In genomic region chr4:187606581-187606980, GRCh38 we compare ENCODE assay signal across 8 cellular contexts.
A peak's percentile ranks its signal among the peaks of the same experiment; 100 is the strongest.
DNase-seq lines count a peak whose midpoint lies in the region; ATAC-seq and TF ChIP-seq lines count a peak whose summit lies in the region.

No MANE protein-coding gene starts in this region.

- no peak overlapping the region for H3K4me3 ChIP-seq in HCT116 (replicated peaks in 1 of 2; ENCODE audit: low read depth in 1 of 2, low read length in 2 of 2)

- no peak overlapping the region for H3K4me2 ChIP-seq in HCT116 (ENCODE audit: low read length)

- POLR2A ChIA-PET in HCT116 (lab: Charles Lee): no interaction called here

- ATAC-seq in HCT116 (peak; percentile 87), HG03175 (IDR thresholded peaks at IDR 0.05; ENCODE audit: unreplicated experiment) (no peak)

- no peak overlapping the region for H3K27ac Mint-ChIP-seq in activated CD4-positive, alpha-beta T cell treated with anti-CD3 and anti-CD28 coated beads, Interleukin-2, amount 10 ng/mL, durations not matched to agents 24 days and 14 days
- H3K27ac Mint-ChIP-seq in mesothelial cell of epicardium: no peak overlapping the region

- DNase-seq in activated CD4-positive, alpha-beta T cell treated with anti-CD3 and anti-CD28 coated beads, Interleukin-2, amount 10 ng/mL, durations not matched to agents 24 days and 14 days: peak; percentile 64
- no peak for DNase-seq in activated CD4-positive, alpha-beta T cell treated with anti-CD3 and anti-CD28 coated beads, Interleukin-2, amount 50 U/mL, for 4 hours
- DNase-seq in HCT116 (ENCODE audit: low read depth, low spot score): peak; percentile 54
- DNase-seq in NCI-H82 (lab: John Stamatoyannopoulos, UW): peak; percentile 71
- DNase-seq in dermis microvascular lymphatic vessel endothelial cell (ENCODE audit: low read depth in 2 of 2): peak; percentile 45 to 56
- no peak for DNase-seq in mesothelial cell of epicardium (ENCODE audit: low spot score in 2 of 2, unreplicated experiment in 2 of 2)
- no peak for DNase-seq in NK-92 treated with Interleukin-12 subunit alpha and Interleukin-12 subunit beta, amount 100 ng/mL, for 24 hours (lab: John Stamatoyannopoulos, UW)

- TF ChIP-seq RAD21 in HCT116 (IDR thresholded peaks at IDR 0.05; ENCODE audit: low read depth): peak; percentile 90

- no peak for TF ChIP-seq POLR2A in HCT116 (IDR thresholded peaks at IDR 0.05; ENCODE audit: borderline replicate concordance, extremely low read depth, insufficient read depth, insufficient read length)

- H3K36me3 Mint-ChIP-seq in activated CD4-positive, alpha-beta T cell treated with anti-CD3 and anti-CD28 coated beads, Interleukin-2, amount 10 ng/mL, durations not matched to agents 24 days and 14 days (ENCODE audit: low read depth): no peaks in the 10 kb centered on the region
- H3K36me3 Mint-ChIP-seq in mesothelial cell of epicardium: no peaks in the 10 kb centered on the region

- H3K9me3 ChIP-seq in HCT116 (ENCODE audit: control insufficient read depth in 1 of 2, insufficient read depth in 1 of 2, low read depth in 1 of 2, low read length in 2 of 2): no peaks in the 10 kb centered on the region

- no peaks in the 10 kb centered on the region for H3K4me1 Mint-ChIP-seq in activated CD4-positive, alpha-beta T cell treated with anti-CD3 and anti-CD28 coated beads, Interleukin-2, amount 10 ng/mL, durations not matched to agents 24 days and 14 days
- peaks cover 33% of the 10 kb centered on the region for H3K4me1 Mint-ChIP-seq in mesothelial cell of epicardium

- H3K4me1 ChIP-seq in HCT116 (ENCODE audit: control insufficient read depth in 1 of 2, insufficient read depth in 2 of 2, low read length in 2 of 2): peaks cover 11 to 28% of the 10 kb centered on the region in 2 experiments

- H3K79me2 ChIP-seq in HCT116 (ENCODE audit: insufficient read depth, low read length): no peaks in the 10 kb centered on the region

- TF ChIP-seq CTCF in HCT116 (IDR thresholded peaks at IDR 0.05 in 2 of 3, conservative IDR thresholded peaks at IDR 0.05 in 1 of 3; ENCODE audit: borderline replicate concordance in 1 of 3, insufficient read depth in 1 of 3, low read depth in 2 of 3, low read length in 2 of 3): peak; percentile 74 to 95 (median 84)
- TF ChIP-seq CTCF in mesothelial cell of epicardium (IDR thresholded peaks at IDR 0.05; ENCODE audit: unreplicated experiment): peak; percentile 86

- CTCF ChIA-PET in HCT116 (lab: Charles Lee): interaction anchor here (0.7 to 1.1 kb wide), 5 partner anchors 9 to 387 kb away, joined by 3 to 6 read pairs (median 3); no protein-coding TSS in a partner anchor

- no peaks in the 10 kb centered on the region for H3K9me3 Mint-ChIP-seq in activated CD4-positive, alpha-beta T cell treated with anti-CD3 and anti-CD28 coated beads, Interleukin-2, amount 10 ng/mL, durations not matched to agents 24 days and 14 days
- no peaks in the 10 kb centered on the region for H3K9me3 Mint-ChIP-seq in mesothelial cell of epicardium

- H3K27me3 Mint-ChIP-seq in activated CD4-positive, alpha-beta T cell treated with anti-CD3 and anti-CD28 coated beads, Interleukin-2, amount 10 ng/mL, durations not matched to agents 24 days and 14 days: no peaks in the 10 kb centered on the region
- H3K27me3 Mint-ChIP-seq in mesothelial cell of epicardium (ENCODE audit: low read depth): peaks cover 2% of the 10 kb centered on the region

- intact Hi-C loops in activated CD4-positive, alpha-beta T cell treated with anti-CD3 and anti-CD28 coated beads, Interleukin-2, amount 10 ng/mL, durations not matched to agents 24 days and 14 days (cut with micrococcal nuclease): no loop called here
- intact Hi-C loops in HCT116 (cut with micrococcal nuclease): loop anchor here (1.0 to 10.0 kb wide), 7 partner anchors 386 to 1518 kb away; no protein-coding TSS in a partner anchor

- H3K9me2 ChIP-seq in HCT116 (ENCODE audit: insufficient read depth): no peaks in the 10 kb centered on the region

- no peak overlapping the region for H3K27ac ChIP-seq in HCT116 (ENCODE audit: low read depth, low read length)

- no peaks in the 10 kb centered on the region for H4K20me1 ChIP-seq in HCT116 (ENCODE audit: insufficient read depth)

- RAD21 ChIA-PET in HCT116 (lab: Charles Lee; ENCODE audit: low non-redundant PET in 1 of 2, low total read pairs in 2 of 2, uncharacterized antibody in 2 of 2, unreplicated experiment in 2 of 2): interaction anchor here in 1 of 2 experiments (0.6 kb wide), 1 partner anchor 158 kb away, joined by 3 read pairs; no protein-coding TSS in a partner anchor

- no peak overlapping the region for H3K4me3 Mint-ChIP-seq in activated CD4-positive, alpha-beta T cell treated with anti-CD3 and anti-CD28 coated beads, Interleukin-2, amount 10 ng/mL, durations not matched to agents 24 days and 14 days
- no peak overlapping the region for H3K4me3 Mint-ChIP-seq in mesothelial cell of epicardium

- H2AFZ ChIP-seq in HCT116 (ENCODE audit: low read depth, low read length, poor library complexity, severe bottlenecking): no peak overlapping the region

- no peak overlapping the region for H3K9ac ChIP-seq in HCT116 (ENCODE audit: low read length)

- H3K36me3 ChIP-seq in HCT116 (ENCODE audit: control insufficient read depth in 1 of 2, insufficient read depth in 2 of 2, low read length in 2 of 2): no peaks in the 10 kb centered on the region

- no peaks in the 10 kb centered on the region for H3K27me3 ChIP-seq in HCT116 (ENCODE audit: insufficient read depth, low read length)

- no TSS peak for BruUV-seq in HCT116 (replicated peaks; lab: Mats Ljungman, UMichigan)

TF ChIP-seq in HCT116, 20 proteins besides CTCF, POLR2A, EP300 and RAD21:
- no peak for TF ChIP-seq SRF (IDR thresholded peaks at IDR 0.05; ENCODE audit: low read depth)
- peak; percentile 32 for TF ChIP-seq YY1 (IDR thresholded peaks at IDR 0.05; ENCODE audit: extremely low read depth, insufficient replicate concordance, low read depth, low read length)

Comparison
In these comparisons a context has a peak if more than half of its experiments do, and no peak if none do; other contexts are left out.
1. DNase-seq: peak in activated CD4-positive, alpha-beta T cell treated with anti-CD3 and anti-CD28 coated beads, Interleukin-2, amount 10 ng/mL, durations not matched to agents 24 days and 14 days (single experiment), HCT116 (single experiment), NCI-H82 (single experiment) and dermis microvascular lymphatic vessel endothelial cell (2 of 2); none in activated CD4-positive, alpha-beta T cell treated with anti-CD3 and anti-CD28 coated beads, Interleukin-2, amount 50 U/mL, for 4 hours (0 of 2), mesothelial cell of epicardium (0 of 2) and NK-92 treated with Interleukin-12 subunit alpha and Interleukin-12 subunit beta, amount 100 ng/mL, for 24 hours (single experiment).